Comparison of ENCODE assay signal across 26 cellular contexts in genomic region chr2:25198209-25198525, GRCh38. TPM values are rescaled to one million over a fixed set of nuclear protein-coding genes. Genes with fewer than 3 reads are reported as not detected.
DNase-seq lines count a peak whose midpoint lies in the region; ATAC-seq, FAIRE-seq and TF ChIP-seq lines count a peak whose summit lies in the region.
"Had no signal": no experiment of that assay in that cellular context is flagged by ENCODE, and none has a peak within 500 bp of the region (broad histone marks: within the 10 kb centered on the region; RNA-seq: fewer than 3 reads in every experiment).

No MANE protein-coding gene starts in this region.

- TF ChIP-seq CTCF in HepG2 (CRISPR knock-in tag; IDR thresholded peaks at IDR 0.05) (no peak), right lobe of liver (IDR thresholded peaks at IDR 0.05) (no peak), endodermal cell (conservative IDR thresholded peaks at IDR 0.05) (no peak), neural crest cell (conservative IDR thresholded peaks at IDR 0.05) (no peak)

- DNase-seq in HepG2 (ENCODE audit: low spot score) (no peak), right lobe of liver (no peak), endodermal cell (no peak), neural crest cell (ENCODE audit: low read depth, low spot score) (no peak)
- DNase-seq: activated CD4-positive, alpha-beta T cell treated with anti-CD3 and anti-CD28 coated beads for 4 hours; activated effector memory CD4-positive, alpha-beta T cell treated with anti-CD3 and anti-CD28 coated beads, Interleukin-2, amount 50 U/mL, for 16 hours; activated T-cell treated with anti-CD3 and anti-CD28 coated beads, Interleukin-2, amount 50 U/mL, for 1 hour; AML-193; CD8-positive, alpha-beta T cell; DMS 273 treated with DMSO at 0.1 percent for 48 hours; glutamatergic neuron; MG63; NCI-H1105 treated with DMSO at 0.1 percent for 48 hours; NCI-H1930; stomach had no signal

- H3K27me3 ChIP-seq in HepG2 (ENCODE audit: control insufficient read depth in 1 of 2, insufficient read depth in 2 of 2, low read length in 2 of 2) (peaks cover 2 to 9% of the 10 kb centered on the region in 2 experiments; a peak in 3 of 5 replicates), right lobe of liver (no peaks in the 10 kb centered on the region), endodermal cell (ENCODE audit: control insufficient read depth, insufficient read depth, low read length, poor library complexity, severe bottlenecking) (no peaks in the 10 kb centered on the region)
- H3K27me3 ChIP-seq: MG63, stomach, tibial nerve had no signal

- no TSS peak for BruUV-seq in HepG2 (replicated peaks; lab: Mats Ljungman, UMichigan)

- no peak for FAIRE-seq in HepG2 (lab: Jason Lieb, UNC)
- FAIRE-seq: A204.1, GM12878, keratinocyte, RCC 7860 had no signal

- H4K20me1 ChIP-seq in HepG2 (ENCODE audit: insufficient read depth, low read length) = no peaks in the 10 kb centered on the region

- H3K9ac ChIP-seq in HepG2 (ENCODE audit: insufficient read depth, low read depth, low read length) = peak overlapping the region; percentile 3; the same call in 1 of the 2 replicates
- no peak overlapping the region for H3K9ac ChIP-seq in endodermal cell (ENCODE audit: extremely low read depth, low read length, poor library complexity, severe bottlenecking)

- peaks cover 13% of the 10 kb centered on the region for H3K4me1 Mint-ChIP-seq in endodermal cell
- H3K4me1 Mint-ChIP-seq in neural crest cell = peaks cover 32% of the 10 kb centered on the region

- no peak overlapping the region for H2AFZ ChIP-seq in HepG2 (ENCODE audit: low read length)

- H3K27ac Mint-ChIP-seq in endodermal cell (no peak overlapping the region), neural crest cell (ENCODE audit: unreplicated experiment) (peak overlapping the region; percentile 96)
- H3K27ac Mint-ChIP-seq: CD8-positive, alpha-beta T cell had no signal

- H3K9me3 Mint-ChIP-seq in endodermal cell (no peaks in the 10 kb centered on the region), neural crest cell (no peaks in the 10 kb centered on the region)
- H3K9me3 Mint-ChIP-seq: CD8-positive, alpha-beta T cell had no signal

- intact Hi-C loops in HepG2 (cut with micrococcal nuclease; ENCODE audit: unreplicated experiment) (loop anchor here (5.0 kb wide), 1 partner anchor 71 kb away; no protein-coding TSS in a partner anchor), right lobe of liver (cut with DNase I) (no loop called here)

- no peaks in the 10 kb centered on the region for H3K79me2 ChIP-seq in HepG2 (ENCODE audit: insufficient read depth, low read length)

- CTCF ChIA-PET in HepG2 (lab: Yijun Ruan, JAX; ENCODE audit: low intra/inter-chr PET ratio, low total read pairs) = no interaction called here

- peak overlapping the region in 2 of 3 experiments; percentile 11 to 23; a peak in 3 of 6 replicates for H3K4me3 ChIP-seq in HepG2 (replicated peaks in 1 of 3; ENCODE audit: insufficient read depth in 1 of 3, low read depth in 2 of 3, low read length in 3 of 3)
- no peak overlapping the region for H3K4me3 ChIP-seq in right lobe of liver
- no peak overlapping the region for H3K4me3 ChIP-seq in endodermal cell (ENCODE audit: low read length)
- H3K4me3 ChIP-seq: GM12878, MG63, mucosa of descending colon, skin epidermis, stomach, tibial nerve had no signal

- in situ Hi-C loops in HepG2 (cut with HindIII; ENCODE audit: extremely low pct_ligation_motif_present, low pct_unique_long_range_greater_than_20kb) = loop anchor here (5.0 kb wide), 1 partner anchor 221 kb away; no protein-coding TSS in a partner anchor

- no peak for TF ChIP-seq RAD21 in HepG2 (CRISPR knock-in tag; IDR thresholded peaks at IDR 0.05)

- H3K36me3 Mint-ChIP-seq in endodermal cell (ENCODE audit: low read depth) (no peaks in the 10 kb centered on the region), neural crest cell (ENCODE audit: low read depth) (no peaks in the 10 kb centered on the region)
- H3K36me3 Mint-ChIP-seq: CD8-positive, alpha-beta T cell had no signal

- ATAC-seq in HepG2 (no peak), right lobe of liver (no peak), HG02798 (IDR thresholded peaks at IDR 0.05; ENCODE audit: poor library complexity, unreplicated experiment) (no peak), HG02763 (IDR thresholded peaks at IDR 0.05; ENCODE audit: unreplicated experiment) (no peak), GM19463 (IDR thresholded peaks at IDR 0.05; ENCODE audit: unreplicated experiment) (no peak), GM21528 (IDR thresholded peaks at IDR 0.05; ENCODE audit: low FRiP score, unreplicated experiment) (no peak)
- ATAC-seq: CD8-positive, alpha-beta T cell; GM12878 had no signal

- no peak overlapping the region for H3K4me3 Mint-ChIP-seq in endodermal cell
- peak overlapping the region; percentile 6 for H3K4me3 Mint-ChIP-seq in neural crest cell
- H3K4me3 Mint-ChIP-seq: CD8-positive, alpha-beta T cell had no signal

- no peaks in the 10 kb centered on the region for H3K9me3 ChIP-seq in HepG2 (ENCODE audit: low read length)
- H3K9me3 ChIP-seq in right lobe of liver = no peaks in the 10 kb centered on the region
- no peaks in the 10 kb centered on the region for H3K9me3 ChIP-seq in endodermal cell (ENCODE audit: control insufficient read depth, low read length)
- H3K9me3 ChIP-seq: MG63, mucosa of descending colon, stomach, tibial nerve had no signal

- no peak overlapping the region for H3K27ac ChIP-seq in HepG2 (ENCODE audit: extremely low read length, insufficient read depth, low read length)
- no peak overlapping the region for H3K27ac ChIP-seq in right lobe of liver
- peak overlapping the region; percentile 17 for H3K27ac ChIP-seq in endodermal cell (ENCODE audit: low read depth, low read length)
- H3K27ac ChIP-seq: stomach had no signal

- POLR2A ChIA-PET in HepG2 (lab: Yijun Ruan, JAX) = no interaction called here

- peak overlapping the region; percentile 60 for H3K4me2 ChIP-seq in HepG2 (ENCODE audit: low read depth, low read length)

- WGBS in HepG2 (ENCODE audit: low lambda C conversion rate) = under 1% methylated on average over 4 of the region's 4 CpGs
- WGBS in right lobe of liver (ENCODE audit: insufficient coverage, low coverage, low lambda C conversion rate, missing lambda C conversion rate) = 44% methylated on average over 4 of the region's 4 CpGs
- 81 to 90% methylated on average over 3 to 4 of the region's 4 CpGs for WGBS in endodermal cell (ENCODE audit: insufficient coverage in 1 of 2, insufficient read length in 1 of 2), 2 experiments

- TF ChIP-seq EP300 in HepG2 (IDR thresholded peaks at IDR 0.05; ENCODE audit: low read depth in 2 of 2, low read length in 2 of 2) = no peak
- no peak for TF ChIP-seq EP300 in HepG2 (CRISPR knock-in tag; IDR thresholded peaks at IDR 0.05; ENCODE audit: borderline replicate concordance)

- H3K27me3 Mint-ChIP-seq in endodermal cell (ENCODE audit: insufficient read depth) (no peaks in the 10 kb centered on the region), neural crest cell (ENCODE audit: low read depth) (peaks cover 2% of the 10 kb centered on the region)

- H3K36me3 ChIP-seq in HepG2 (replicated peaks in 1 of 2; ENCODE audit: control insufficient read depth in 1 of 2, insufficient read depth in 2 of 2, low read length in 2 of 2) (no peaks in the 10 kb centered on the region), right lobe of liver (no peaks in the 10 kb centered on the region), endodermal cell (ENCODE audit: control insufficient read depth, insufficient read depth, low read length) (no peaks in the 10 kb centered on the region)
- H3K36me3 ChIP-seq: MG63, stomach, tibial nerve had no signal

- no peak for TF ChIP-seq POLR2A in HepG2 (IDR thresholded peaks at IDR 0.05; ENCODE audit: insufficient read depth in 1 of 2, low read depth in 2 of 2, low read length in 2 of 2)
- no peak for TF ChIP-seq POLR2A in right lobe of liver (IDR thresholded peaks at IDR 0.05)

- peaks cover 14% of the 10 kb centered on the region for H3K4me1 ChIP-seq in HepG2 (ENCODE audit: insufficient read depth, low read length)
- H3K4me1 ChIP-seq in right lobe of liver = no peaks in the 10 kb centered on the region
- peaks cover 7% of the 10 kb centered on the region for H3K4me1 ChIP-seq in endodermal cell (ENCODE audit: control insufficient read depth, insufficient read depth, low read length)

TF ChIP-seq in HepG2, 621 proteins besides CTCF, POLR2A, EP300 and RAD21:
- TF ChIP-seq KLF6 (CRISPR knock-in tag; IDR thresholded peaks at IDR 0.05) = 0 out of 2 replicates have a peak, but pooled peaks have one; percentile 13
- TF ChIP-seq TCF7L2 (IDR thresholded peaks at IDR 0.05; ENCODE audit: low read depth, low read length) = no peak
TF ChIP-seq in HepG2: peak in this region for 1.

RNA-seq across cellular contexts. Expression of gene POMC, which starts 29.8 kb away (rescaled TPM):
- not detected in 2 replicates for total RNA-seq in HepG2 (2016; rRNA removed; fragmentation: Illumina TruSeq; extraction: Trizol)
- total RNA-seq in HepG2 (2016; cell fraction: cytosol; rRNA removed; fragmentation: Illumina TruSeq; extraction: Trizol; ENCODE audit: low read depth) = not detected in 2 replicates
- total RNA-seq in HepG2 (2016; cell fraction: insoluble cytoplasmic fraction; rRNA removed; fragmentation: Illumina TruSeq; extraction: Trizol) = not detected in 2 replicates
- not detected in 2 replicates for total RNA-seq in HepG2 (2016; cell fraction: membrane; rRNA removed; fragmentation: Illumina TruSeq; extraction: Trizol)
- not detected in 2 replicates for total RNA-seq in HepG2 (2016; cell fraction: nucleus; rRNA removed; fragmentation: Illumina TruSeq; extraction: Trizol)
- polyA plus RNA-seq in HepG2 (2011; rRNA removed) = not detected in 2 replicates
- polyA plus RNA-seq in HepG2 (2011; cell fraction: cytosol; rRNA removed) = not detected in 2 replicates
- polyA plus RNA-seq in HepG2 (2011; cell fraction: nucleus; rRNA removed) = not detected in 2 replicates
- not detected in 2 replicates for polyA plus RNA-seq in HepG2 (2012)
- not detected in 2 replicates for polyA plus RNA-seq in HepG2 (2016; cell fraction: cytosol; fragmentation: Illumina TruSeq; extraction: Trizol; ENCODE audit: low read depth)
- not detected in 2 replicates for polyA plus RNA-seq in HepG2 (2016; cell fraction: insoluble cytoplasmic fraction; fragmentation: Illumina TruSeq; extraction: Trizol; ENCODE audit: low read depth)
- not detected in 2 replicates for polyA plus RNA-seq in HepG2 (2016; cell fraction: membrane; fragmentation: Illumina TruSeq; extraction: Trizol; ENCODE audit: low read depth)
- not detected in 2 replicates for polyA plus RNA-seq in HepG2 (2016; cell fraction: nucleus; fragmentation: Illumina TruSeq; extraction: Trizol; ENCODE audit: insufficient read depth, low read depth)
- not detected in 2 replicates for polyA minus RNA-seq in HepG2 (2011; rRNA and poly(A)+ RNA removed; ENCODE audit: low replicate concordance)
- polyA minus RNA-seq in HepG2 (2011; cell fraction: cytosol; rRNA and poly(A)+ RNA removed) = not detected in 2 replicates
- not detected in 2 replicates for polyA minus RNA-seq in HepG2 (2011; cell fraction: nucleus; rRNA and poly(A)+ RNA removed)
- total RNA-seq in right lobe of liver = 1 to 10 TPM in 2 of 6 experiments, under 1 TPM in 4; 0.30 to 1.6 (median 0.57) TPM
- 10 to 100 TPM; 10.9 to 14.5 TPM for total RNA-seq in endodermal cell
- 3.7 TPM for polyA plus RNA-seq in endodermal cell (2013, experiment 1 of 2)
- polyA plus RNA-seq in endodermal cell (2013, experiment 2 of 2) = 4.1 TPM
- total RNA-seq in neural crest cell = 0.39 and 0.54 TPM in 2 replicates
- polyA plus RNA-seq: keratinocyte had no signal

Comparison
In these comparisons a context has a peak if more than half of its experiments do, and no peak if none do; other contexts are left out.
1. H3K4me3 ChIP-seq: peak in HepG2 (2 of 3); none in right lobe of liver (0 of 3) and endodermal cell (single experiment).